1 cellular context compared by ENCODE assay signal in the genomic region with DNA sequence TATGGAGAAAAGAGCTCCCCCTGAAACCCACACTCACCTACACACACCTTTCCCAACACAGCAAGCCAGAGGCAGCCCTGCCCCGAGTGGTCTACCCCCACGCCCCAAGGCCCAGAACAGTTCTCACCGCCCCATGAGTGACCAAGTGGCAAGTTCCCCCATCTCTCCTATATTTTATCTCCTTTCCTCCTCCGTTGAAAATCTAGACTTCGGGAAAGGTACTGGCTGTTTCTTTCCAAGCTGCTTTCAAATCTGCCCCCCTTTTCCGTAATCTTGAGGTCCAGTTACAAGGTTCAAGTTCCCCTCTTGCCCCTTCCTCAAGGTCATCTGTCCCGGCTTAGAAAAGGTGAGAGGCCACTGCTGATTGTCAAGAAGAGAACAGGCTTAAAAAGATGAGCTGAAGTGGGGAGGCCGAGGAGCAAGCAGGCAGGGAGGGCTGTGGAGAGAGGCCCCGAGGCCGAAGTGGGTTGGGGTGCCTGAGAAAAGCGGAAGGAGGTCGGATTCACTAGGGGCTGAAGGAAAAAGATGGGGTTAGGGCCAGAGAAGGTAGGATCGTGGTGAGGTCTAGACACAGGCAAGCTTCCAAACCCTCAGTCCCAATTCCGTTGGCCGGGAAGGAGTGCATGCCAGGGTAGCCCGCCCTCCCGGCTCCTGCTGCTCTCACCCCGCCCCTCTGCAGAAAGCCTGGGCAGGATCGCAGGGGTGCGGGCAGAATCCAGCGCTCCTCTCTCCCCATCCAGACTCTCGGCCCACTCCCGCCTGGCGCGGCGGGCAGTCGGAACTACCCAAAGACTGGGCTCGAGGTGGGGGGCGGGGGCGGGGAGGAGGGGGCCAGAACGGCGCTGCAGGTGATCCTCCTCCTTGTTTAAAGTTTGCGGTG.
TF ChIP-seq lines count a peak whose summit lies in the region.

No MANE protein-coding gene starts in this region.

TF ChIP-seq in HepG2, 621 proteins besides CTCF, POLR2A, EP300 and RAD21:
- no peak for TF ChIP-seq ZNF546 (CRISPR knock-in tag; conservative IDR thresholded peaks at IDR 0.05)
- TF ChIP-seq PHB2 (IDR thresholded peaks at IDR 0.05; ENCODE audit: partially characterized antibody), result no peak
- no peak for TF ChIP-seq EEA1 (CRISPR knock-in tag; IDR thresholded peaks at IDR 0.05; ENCODE audit: borderline replicate concordance)
- no peak for TF ChIP-seq POLR2G (IDR thresholded peaks at IDR 0.05; ENCODE audit: low read depth, low read length)
- TF ChIP-seq, protein P1, sequence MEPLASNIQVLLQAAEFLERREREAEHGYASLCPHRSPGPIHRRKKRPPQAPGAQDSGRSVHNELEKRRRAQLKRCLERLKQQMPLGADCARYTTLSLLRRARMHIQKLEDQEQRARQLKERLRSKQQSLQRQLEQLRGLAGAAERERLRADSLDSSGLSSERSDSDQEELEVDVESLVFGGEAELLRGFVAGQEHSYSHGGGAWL (CRISPR knock-in tag; IDR thresholded peaks at IDR 0.05), result no peak
- no peak for TF ChIP-seq ZNF468 (CRISPR knock-in tag; IDR thresholded peaks at IDR 0.05)
- no peak for TF ChIP-seq ZNF501 (CRISPR knock-in tag; IDR thresholded peaks at IDR 0.05)
- no peak for TF ChIP-seq ATM (IDR thresholded peaks at IDR 0.05; ENCODE audit: borderline replicate concordance)
TF ChIP-seq in HepG2: peak in this region for 0.
